12 cellular contexts compared by ENCODE assay signal in the genomic region with DNA sequence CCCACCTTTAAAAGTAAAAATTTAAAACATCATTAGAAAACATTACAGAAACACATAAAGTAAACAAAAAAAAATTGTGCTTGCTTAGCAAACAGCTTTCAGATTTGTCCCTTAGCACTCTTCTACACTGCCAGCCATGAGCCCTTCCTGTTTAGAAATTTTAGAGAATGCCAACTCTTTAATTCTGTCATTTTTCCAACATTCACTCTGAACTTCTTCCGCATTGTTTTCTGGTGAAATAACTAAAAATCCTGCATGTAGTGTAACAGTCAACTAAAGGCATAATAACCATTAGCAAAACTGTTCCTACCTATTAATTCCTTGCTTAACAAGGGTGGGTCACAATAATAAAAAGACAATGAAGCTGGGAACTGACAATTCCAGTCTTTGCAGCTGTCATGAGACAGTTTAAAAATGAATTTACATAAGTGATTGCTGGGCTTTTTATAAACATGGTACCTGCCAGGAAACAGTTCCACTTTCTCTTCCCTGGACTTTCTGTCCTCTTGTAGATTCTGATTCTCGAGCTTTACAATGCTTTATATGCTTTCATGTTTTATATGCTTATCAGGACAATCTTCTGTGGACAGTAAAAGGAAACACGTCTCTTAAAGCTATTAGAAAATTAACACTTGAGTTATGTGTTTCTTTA. TPM values are rescaled to one million over a fixed set of nuclear protein-coding genes. Genes with fewer than 3 reads are reported as not detected.
A peak's percentile ranks its signal among the peaks of the same experiment; 100 is the strongest.
DNase-seq lines count a peak whose midpoint lies in the region; ATAC-seq, FAIRE-seq and TF ChIP-seq lines count a peak whose summit lies in the region.
"Had no signal": no experiment of that assay in that cellular context is flagged by ENCODE, and none has a peak within 500 bp of the region (broad histone marks: within the 10 kb centered on the region; RNA-seq: fewer than 3 reads in every experiment).

No MANE protein-coding gene starts in this region.

- H3K4me1 Mint-ChIP-seq in chondrocyte (ENCODE audit: low read depth), result peaks cover 64% of the 10 kb centered on the region
- H3K4me1 Mint-ChIP-seq: naive B cell, T-cell had no signal

- no peak for TF ChIP-seq CTCF in LNCaP clone FGC (IDR thresholded peaks at IDR 0.05; ENCODE audit: control insufficient read depth, extremely low read depth, insufficient read depth)
- no peak for TF ChIP-seq CTCF in chondrocyte (IDR thresholded peaks at IDR 0.05)
- no peak for TF ChIP-seq CTCF in GM10248 (IDR thresholded peaks at IDR 0.05; ENCODE audit: control extremely low read depth, extremely low read depth, low read depth, missing control alignments)

- CTCF ChIA-PET in GM10248 (lab: Yijun Ruan, JAX), result interaction anchor here (0.9 to 6.8 kb wide), 4 partner anchors 8 to 47 kb away, joined by 3 to 41 read pairs (median 3); no protein-coding TSS in a partner anchor

- ATAC-seq in stimulated activated naive CD8-positive, alpha-beta T cell treated with anti-CD3 and anti-CD28 coated beads, Interleukin-15, Interleukin-2, amounts not matched to agents 100 U/mL and 50 U/mL, for 24 hours, result no peak
- ATAC-seq: T-cell had no signal

- no peak for TF ChIP-seq POLR2A in GM12892 (IDR thresholded peaks at IDR 0.05; ENCODE audit: low read depth, low read length)

- no peaks in the 10 kb centered on the region for H3K9me3 Mint-ChIP-seq in chondrocyte (ENCODE audit: low read depth)
- H3K9me3 Mint-ChIP-seq: naive B cell, T-cell had no signal

- H3K27ac ChIP-seq in skin epidermis, result peak overlapping the region in 12 of 21 experiments; percentile 2 to 70 (median 50)

- POLR2A ChIA-PET in GM10248 (lab: Yijun Ruan, JAX), result no interaction called here

- FAIRE-seq in GM12892 (lab: Jason Lieb, UNC), result no peak

- H3K27me3 Mint-ChIP-seq in chondrocyte (ENCODE audit: low read depth), result no peaks in the 10 kb centered on the region

- peak; percentile 59 for DNase-seq in LNCaP clone FGC (ENCODE audit: low read depth)
- DNase-seq in chondrocyte (ENCODE audit: low spot score), result no peak
- DNase-seq in kidney glomerular epithelial cell (lab: John Stamatoyannopoulos, UW), result peak; percentile 54
- no peak for DNase-seq in RPMI8226
- DNase-seq in GM12892 (ENCODE audit: insufficient read length), result no peak
- no peak for DNase-seq in GM10248 (ENCODE audit: extremely low spot score)
- no peak for DNase-seq in stimulated activated naive CD8-positive, alpha-beta T cell treated with anti-CD3 and anti-CD28 coated beads, Interleukin-15, Interleukin-2, amounts not matched to agents 100 U/mL and 50 U/mL, for 24 hours
- DNase-seq: naive B cell; stimulated activated CD4-positive, alpha-beta T cell treated with anti-CD3 and anti-CD28 coated beads, Interleukin-2, amount 100 ng/mL, for 48 hours; T-cell; testis had no signal

- no peak overlapping the region for H3K4me3 Mint-ChIP-seq in chondrocyte (ENCODE audit: unreplicated experiment)
- H3K4me3 Mint-ChIP-seq: naive B cell, T-cell had no signal

- H3K27ac Mint-ChIP-seq in chondrocyte (ENCODE audit: unreplicated experiment), result peak overlapping the region; percentile 57
- H3K27ac Mint-ChIP-seq: naive B cell, T-cell had no signal

- no peaks in the 10 kb centered on the region for H3K36me3 Mint-ChIP-seq in chondrocyte (ENCODE audit: low read depth)
- H3K36me3 Mint-ChIP-seq: naive B cell, T-cell had no signal

- H3K4me3 ChIP-seq in LNCaP clone FGC (ENCODE audit: low read depth, low read length) (peak overlapping the region; percentile 30), skin epidermis (no peak overlapping the region)
- H3K4me3 ChIP-seq: testis had no signal

RNA-seq across cellular contexts. Expression of a gene that starts 19.0 kb away (rescaled TPM):
- total RNA-seq in chondrocyte, result 78.2 to 93.0 TPM (median 91.5 TPM) in 3 replicates
- 0.32 TPM for polyA plus RNA-seq in GM12892 (2012; ENCODE audit: missing spikeins)

Comparison
In these comparisons a context has a peak if more than half of its experiments do, and no peak if none do; other contexts are left out.
1. DNase-seq: peak in LNCaP clone FGC (single experiment) and kidney glomerular epithelial cell (single experiment); none in chondrocyte (single experiment), RPMI8226 (single experiment), GM12892 (single experiment), GM10248 (single experiment) and stimulated activated naive CD8-positive, alpha-beta T cell treated with anti-CD3 and anti-CD28 coated beads, Interleukin-15, Interleukin-2, amounts not matched to agents 100 U/mL and 50 U/mL, for 24 hours (single experiment).